12 cellular contexts compared by ENCODE assay signal in the genomic region with DNA sequence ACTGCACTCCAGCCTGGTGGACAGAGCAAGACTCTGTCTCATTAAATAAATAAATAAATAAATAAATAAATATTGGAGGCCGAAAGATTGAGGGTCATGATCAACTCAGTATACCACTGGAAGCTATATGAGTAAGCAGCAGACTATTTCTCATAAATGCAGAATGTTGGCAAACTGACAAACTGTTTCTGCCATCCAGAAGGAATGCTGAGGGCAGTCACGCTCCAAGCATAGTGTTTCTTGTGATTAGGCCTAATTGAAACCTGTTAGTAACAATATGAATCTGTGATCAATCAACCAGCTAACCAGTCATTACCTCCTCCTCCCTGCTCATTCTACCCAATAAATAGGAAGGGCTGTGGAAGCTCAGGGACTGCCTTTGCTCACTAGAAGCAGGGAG. TPM values are rescaled to one million over a fixed set of nuclear protein-coding genes. Genes with fewer than 3 reads are reported as not detected.
DNase-seq lines count a peak whose midpoint lies in the region; ATAC-seq and FAIRE-seq lines count a peak whose summit lies in the region.
"Had no signal": no experiment of that assay in that cellular context is flagged by ENCODE, and none has a peak within 500 bp of the region (broad histone marks: within the 10 kb centered on the region; RNA-seq: fewer than 3 reads in every experiment).

No MANE protein-coding gene starts in this region.

- H3K27ac ChIP-seq in epithelial cell of prostate = peak overlapping the region; percentile 52

- FAIRE-seq in RCC 7860 (lab: Jason Lieb, UNC) = peak; percentile 86

- ATAC-seq in HG03469 (IDR thresholded peaks at IDR 0.05; ENCODE audit: unreplicated experiment) = no peak
- ATAC-seq in HG03342 (IDR thresholded peaks at IDR 0.05; ENCODE audit: unreplicated experiment) = no peak
- ATAC-seq: activated CD8-positive, alpha-beta memory T cell treated with anti-CD3 and anti-CD28 coated beads, Interleukin-2, amount 10 ng/mL, durations not matched to agents 7 days and 5 days; natural killer cell had no signal

- DNase-seq in HCEC 1CT (peak; percentile 83), RCC 7860 (ENCODE audit: low spot score) (peak; percentile 92), epithelial cell of prostate (ENCODE audit: low read depth, low spot score) (peak; percentile 74), renal cortical epithelial cell (ENCODE audit: low read depth) (peak; percentile 99), NCI-H748 treated with DMSO at 0.1 percent for 48 hours (lab: John Stamatoyannopoulos, UW) (no peak)
- no peak for DNase-seq in activated CD4-positive, alpha-beta T cell treated with anti-CD3 and anti-CD28 coated beads, Interleukin-2, amount 50 U/mL, for 4 hours
- DNase-seq: activated CD8-positive, alpha-beta memory T cell treated with anti-CD3 and anti-CD28 coated beads, Interleukin-2, amount 10 ng/mL, durations not matched to agents 7 days and 5 days; natural killer cell; NCI-H2081; stimulated activated CD4-positive, alpha-beta T cell treated with anti-CD3 and anti-CD28 coated beads, Interleukin-2, amount 100 ng/mL, for 48 hours had no signal

RNA-seq across cellular contexts. Expression of gene KCNK15, which starts 15.2 kb away (rescaled TPM):
- 2.1 and 4.6 TPM in 2 replicates for total RNA-seq in renal cortical epithelial cell
- total RNA-seq: activated CD8-positive, alpha-beta memory T cell treated with anti-CD3 and anti-CD28 coated beads, Interleukin-2, amount 10 ng/mL, durations not matched to agents 7 days and 5 days; natural killer cell had no signal

RNA-seq across cellular contexts. Expression of gene CCN5, which starts 15.3 kb away (rescaled TPM):
- 0.10 TPM in 1 of 2 replicates, not detected in the other for total RNA-seq in renal cortical epithelial cell
- total RNA-seq: activated CD8-positive, alpha-beta memory T cell treated with anti-CD3 and anti-CD28 coated beads, Interleukin-2, amount 10 ng/mL, durations not matched to agents 7 days and 5 days; natural killer cell had no signal

Comparison
In these comparisons a context has a peak if more than half of its experiments do, and no peak if none do; other contexts are left out.
1. DNase-seq: peak in HCEC 1CT (single experiment), RCC 7860 (single experiment), epithelial cell of prostate (single experiment) and renal cortical epithelial cell (single experiment); none in activated CD4-positive, alpha-beta T cell treated with anti-CD3 and anti-CD28 coated beads, Interleukin-2, amount 50 U/mL, for 4 hours (0 of 2) and NCI-H748 treated with DMSO at 0.1 percent for 48 hours (single experiment).